Comparison of ENCODE assay signal across 8 cellular contexts in genomic region chr7:151172273-151173141, GRCh38. TPM values are rescaled to one million over a fixed set of nuclear protein-coding genes. Genes with fewer than 3 reads are reported as not detected.
DNase-seq lines count a peak whose midpoint lies in the region; ATAC-seq and TF ChIP-seq lines count a peak whose summit lies in the region.

No MANE protein-coding gene starts in this region.

- peaks cover 51% of the 10 kb centered on the region for H3K27me3 ChIP-seq in upper lobe of right lung

- no peaks in the 10 kb centered on the region for H3K9me3 ChIP-seq in upper lobe of right lung

- no peaks in the 10 kb centered on the region for H3K36me3 ChIP-seq in upper lobe of right lung

- H3K4me3 ChIP-seq in upper lobe of right lung, result no peak overlapping the region

- in situ Hi-C loops in Caki2 (cut with HindIII; ENCODE audit: low pct_unique_long_range_greater_than_20kb, low sequenced_read_pairs) (no loop called here), SK-MEL-5 (cut with HindIII; ENCODE audit: low pct_unique_long_range_greater_than_20kb, low sequenced_read_pairs) (no loop called here)

- TF ChIP-seq CTCF in upper lobe of right lung (IDR thresholded peaks at IDR 0.05), result peak; percentile 100

- DNase-seq in Caki2 (ENCODE audit: low read depth) (peak; percentile 61), KG1 (lab: John Stamatoyannopoulos, UW) (peak; percentile 61), SK-MEL-5 (ENCODE audit: low read depth, low spot score) (peak; percentile 86), activated gamma-delta T cell (lab: John Stamatoyannopoulos, UW) (peak; percentile 64), germinal center (ENCODE audit: low spot score) (peak; percentile 87), posterior cingulate gyrus (peak; percentile 68 to 98 (median 81)), upper lobe of right lung (peak; percentile 88)

- peak; percentile 19 for ATAC-seq in GM19468 (IDR thresholded peaks at IDR 0.05; ENCODE audit: extremely low read depth, unreplicated experiment)
- peak; percentile 96 for ATAC-seq in upper lobe of right lung

- no peak overlapping the region for H3K27ac ChIP-seq in upper lobe of right lung

- no peaks in the 10 kb centered on the region for H3K4me1 ChIP-seq in upper lobe of right lung

- intact Hi-C loops in posterior cingulate gyrus (cut with DNase I), result loop anchor here (1.0 to 5.0 kb wide), 2 partner anchors 48 to 130 kb away; no protein-coding TSS in a partner anchor
- intact Hi-C loops in upper lobe of right lung (cut with DNase I), result no loop called here

RNA-seq across cellular contexts. Expression of gene GBX1, which starts 5.0 kb away (rescaled TPM):
- not detected in 2 replicates for total RNA-seq in Caki2 (2014; rRNA removed; shearing (Covaris generic); ENCODE audit: low replicate concordance)
- not detected in 2 replicates for total RNA-seq in SK-MEL-5 (2014; rRNA removed; shearing (Covaris generic))
- not detected in 2 replicates for polyA plus RNA-seq in SK-MEL-5 (2015; cell fraction: cytosol; rRNA removed)
- not detected in 2 replicates for polyA plus RNA-seq in SK-MEL-5 (2015; cell fraction: nucleus; rRNA removed)
- not detected for total RNA-seq in upper lobe of right lung

RNA-seq across cellular contexts. Expression of gene ASB10, which starts 14.5 kb away (rescaled TPM):
- total RNA-seq in Caki2 (2014; rRNA removed; shearing (Covaris generic); ENCODE audit: low replicate concordance), result not detected in 2 replicates
- not detected in 2 replicates for total RNA-seq in SK-MEL-5 (2014; rRNA removed; shearing (Covaris generic))
- polyA plus RNA-seq in SK-MEL-5 (2015; cell fraction: cytosol; rRNA removed), result not detected in 2 replicates
- polyA plus RNA-seq in SK-MEL-5 (2015; cell fraction: nucleus; rRNA removed), result not detected in 2 replicates
- not detected for total RNA-seq in upper lobe of right lung

RNA-seq across cellular contexts. Expression of gene H2BK1, which starts 37.8 kb away (rescaled TPM):
- not detected in 2 replicates for total RNA-seq in Caki2 (2014; rRNA removed; shearing (Covaris generic); ENCODE audit: low replicate concordance)
- total RNA-seq in SK-MEL-5 (2014; rRNA removed; shearing (Covaris generic)), result not detected in 2 replicates
- not detected in 2 replicates for polyA plus RNA-seq in SK-MEL-5 (2015; cell fraction: cytosol; rRNA removed)
- not detected in 2 replicates for polyA plus RNA-seq in SK-MEL-5 (2015; cell fraction: nucleus; rRNA removed)
- not detected for total RNA-seq in upper lobe of right lung

RNA-seq across cellular contexts. Expression of gene ABCF2, which starts 54.5 kb away (rescaled TPM):
- 36.8 and 47.9 TPM in 2 replicates for total RNA-seq in Caki2 (2014; rRNA removed; shearing (Covaris generic); ENCODE audit: low replicate concordance)
- 93.5 and 94.6 TPM in 2 replicates for total RNA-seq in SK-MEL-5 (2014; rRNA removed; shearing (Covaris generic))
- polyA plus RNA-seq in SK-MEL-5 (2015; cell fraction: cytosol; rRNA removed), result 92.2 and 107 TPM in 2 replicates
- polyA plus RNA-seq in SK-MEL-5 (2015; cell fraction: nucleus; rRNA removed), result 77.1 and 83.4 TPM in 2 replicates
- 26.3 TPM for total RNA-seq in upper lobe of right lung

RNA-seq across cellular contexts. Expression of gene CHPF2, which starts 59.8 kb away (rescaled TPM):
- 27.5 and 38.2 TPM in 2 replicates for total RNA-seq in Caki2 (2014; rRNA removed; shearing (Covaris generic); ENCODE audit: low replicate concordance)
- total RNA-seq in SK-MEL-5 (2014; rRNA removed; shearing (Covaris generic)), result 44.0 and 45.7 TPM in 2 replicates
- 51.6 and 60.4 TPM in 2 replicates for polyA plus RNA-seq in SK-MEL-5 (2015; cell fraction: cytosol; rRNA removed)
- polyA plus RNA-seq in SK-MEL-5 (2015; cell fraction: nucleus; rRNA removed), result 53.5 and 58.8 TPM in 2 replicates
- total RNA-seq in upper lobe of right lung, result 37.2 TPM
